ENCODE assay signal across 8 cellular contexts in genomic region chr5:60677831-60678664, GRCh38. TPM values are rescaled to one million over a fixed set of nuclear protein-coding genes. Genes with fewer than 3 reads are reported as not detected.
DNase-seq lines count a peak whose midpoint lies in the region; ATAC-seq, FAIRE-seq and TF ChIP-seq lines count a peak whose summit lies in the region.

No MANE protein-coding gene starts in this region.

- H3K4me3 ChIP-seq in SU-DHL-6 (ENCODE audit: insufficient read depth, low read length, poor library complexity, severe bottlenecking) (no peak overlapping the region), testis (no peak overlapping the region), coronary artery (no peak overlapping the region)

- no peaks in the 10 kb centered on the region for H4K20me1 ChIP-seq in SU-DHL-6 (ENCODE audit: low read depth, low read length)

- 0 out of 2 replicates have a peak, but pooled peaks cover 3% of the 10 kb centered on the region for H3F3A ChIP-seq in SU-DHL-6 (ENCODE audit: insufficient read depth)

- no peak overlapping the region for H2AFZ ChIP-seq in SU-DHL-6 (ENCODE audit: low read depth, low read length, severe bottlenecking)

- H3K27ac ChIP-seq in SU-DHL-6 (ENCODE audit: low read depth, low read length) (no peak overlapping the region), testis (no peak overlapping the region), coronary artery (no peak overlapping the region)

- no peaks in the 10 kb centered on the region for H3K27me3 ChIP-seq in SU-DHL-6 (ENCODE audit: low read length)
- no peaks in the 10 kb centered on the region for H3K27me3 ChIP-seq in testis

- FAIRE-seq in GM18507 (lab: Jason Lieb, UNC): peak; percentile 78
- FAIRE-seq in HTR-8/SVneo (lab: Jason Lieb, UNC): no peak

- no peak overlapping the region for H3K9ac ChIP-seq in SU-DHL-6 (ENCODE audit: low read length)

- H3K4me2 ChIP-seq in SU-DHL-6 (ENCODE audit: low read depth, low read length, poor library complexity, severe bottlenecking): no peak overlapping the region

- peaks cover 6% of the 10 kb centered on the region for H3K36me3 ChIP-seq in SU-DHL-6 (ENCODE audit: low read length)
- H3K36me3 ChIP-seq in testis (ENCODE audit: low read depth, missing control alignments): no peaks in the 10 kb centered on the region

- H3K9me2 ChIP-seq in SU-DHL-6 (replicated peaks; ENCODE audit: insufficient read depth, low read length): no peaks in the 10 kb centered on the region

- H3K79me2 ChIP-seq in SU-DHL-6 (ENCODE audit: insufficient read depth, low read length): peaks cover 59% of the 10 kb centered on the region

- H3K9me3 ChIP-seq in SU-DHL-6 (ENCODE audit: insufficient read depth, low read length) (no peaks in the 10 kb centered on the region), testis (no peaks in the 10 kb centered on the region)

- DNase-seq in COLO829 (ENCODE audit: low spot score) (peak; percentile 27), GM18507 (ENCODE audit: extremely low spot score, insufficient read length, low read depth) (no peak), germinal center (ENCODE audit: low spot score) (peak; percentile 52), testis (no peak), HTR-8/SVneo (ENCODE audit: insufficient read length, low spot score) (no peak), coronary artery (ENCODE audit: low spot score) (no peak)

- H3K4me1 ChIP-seq in testis: no peaks in the 10 kb centered on the region

- TF ChIP-seq CTCF in SU-DHL-6 (IDR thresholded peaks at IDR 0.05; ENCODE audit: insufficient read depth, low read length, poor library complexity, severe bottlenecking) (peak; percentile 38), testis (IDR thresholded peaks at IDR 0.05) (peak in 2 of 3 experiments; percentile 38 to 47), coronary artery (IDR thresholded peaks at IDR 0.05) (no peak)

- peak; percentile 69 for ATAC-seq in HG03280 (IDR thresholded peaks at IDR 0.05; ENCODE audit: unreplicated experiment)

- 70 to 74% methylated on average over 6 of the region's 6 CpGs for WGBS in testis, 2 donors

- intact Hi-C loops in testis (cut with DNase I; ENCODE audit: low total_unique reads): no loop called here

- TF ChIP-seq POLR2A in testis (IDR thresholded peaks at IDR 0.05): no peak

RNA-seq across cellular contexts. Expression of gene DEPDC1B, which starts 21.9 kb away (rescaled TPM):
- total RNA-seq in testis: 10 to 100 TPM; 14.5 to 15.0 TPM
- polyA plus RNA-seq in testis (ENCODE audit: insufficient read depth, low read depth, low replicate concordance): 23.6 TPM

Comparison
In these comparisons a context has a peak if more than half of its experiments do, and no peak if none do; other contexts are left out.
1. DNase-seq: peak in COLO829 (single experiment) and germinal center (single experiment); none in GM18507 (single experiment), testis (single experiment), HTR-8/SVneo (single experiment) and coronary artery (single experiment).